In the genomic region with DNA sequence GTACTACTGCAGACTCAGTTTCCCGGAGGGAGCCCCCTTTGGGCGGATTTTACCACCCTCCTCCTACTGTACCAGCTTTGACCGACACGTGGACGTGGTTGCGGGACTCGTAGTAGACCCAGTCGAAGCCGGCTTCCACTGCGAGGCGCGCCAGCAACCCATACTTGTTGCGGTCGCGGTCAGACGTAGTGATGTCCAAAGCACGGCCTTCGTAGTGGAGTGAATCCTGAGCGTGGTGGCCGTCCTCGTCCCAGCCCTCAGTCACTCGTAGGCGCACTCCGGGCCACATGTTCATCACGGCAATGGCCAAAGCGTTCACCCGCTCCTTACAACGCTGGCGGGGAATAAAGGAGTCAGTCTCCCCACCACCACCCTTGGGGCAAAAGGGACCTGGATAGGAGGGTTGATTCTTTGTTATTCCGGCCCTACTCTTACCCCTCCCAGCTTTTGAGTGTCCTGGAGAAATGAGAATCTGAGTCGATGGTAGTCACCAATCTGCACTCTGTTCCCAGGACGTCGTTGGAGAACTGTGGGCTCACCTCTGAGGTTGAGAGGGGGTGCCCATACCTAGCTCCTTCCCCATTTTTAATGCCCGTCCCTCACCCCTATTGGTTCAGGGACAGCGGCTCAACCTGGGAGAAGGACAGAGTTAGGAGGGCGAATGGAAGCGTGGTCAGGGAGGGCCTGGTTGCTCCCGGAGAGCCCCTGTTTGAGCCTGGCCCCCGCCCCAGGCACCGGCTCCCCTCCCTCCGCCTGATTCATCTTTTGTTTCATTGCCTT, we compare ENCODE assay signal across 1 cellular context.
TF ChIP-seq lines count a peak whose summit lies in the region.

No MANE protein-coding gene starts in this region.

TF ChIP-seq in K562, 482 proteins besides CTCF, POLR2A, EP300 and RAD21 (continued from another document):
- TF ChIP-seq, protein P1, sequence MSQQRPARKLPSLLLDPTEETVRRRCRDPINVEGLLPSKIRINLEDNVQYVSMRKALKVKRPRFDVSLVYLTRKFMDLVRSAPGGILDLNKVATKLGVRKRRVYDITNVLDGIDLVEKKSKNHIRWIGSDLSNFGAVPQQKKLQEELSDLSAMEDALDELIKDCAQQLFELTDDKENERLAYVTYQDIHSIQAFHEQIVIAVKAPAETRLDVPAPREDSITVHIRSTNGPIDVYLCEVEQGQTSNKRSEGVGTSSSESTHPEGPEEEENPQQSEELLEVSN (IDR thresholded peaks at IDR 0.05; ENCODE audit: borderline replicate concordance in 1 of 2, extremely low read depth in 1 of 2, insufficient read depth in 1 of 2, insufficient read length in 1 of 2, low read depth in 1 of 2, low read length in 1 of 2, poor library complexity in 1 of 2, severe bottlenecking in 1 of 2): peak in 1 of 2 experiments; percentile 48
- TF ChIP-seq MYC (IDR thresholded peaks at IDR 0.05; ENCODE audit: low read depth, low read length): no peak
- TF ChIP-seq MYC (CRISPR knock-in tag; IDR thresholded peaks at IDR 0.05; ENCODE audit: borderline replicate concordance, low read depth): 0 out of 2 replicates have a peak, but pooled peaks have one; percentile 20
- TF ChIP-seq, protein P2, sequence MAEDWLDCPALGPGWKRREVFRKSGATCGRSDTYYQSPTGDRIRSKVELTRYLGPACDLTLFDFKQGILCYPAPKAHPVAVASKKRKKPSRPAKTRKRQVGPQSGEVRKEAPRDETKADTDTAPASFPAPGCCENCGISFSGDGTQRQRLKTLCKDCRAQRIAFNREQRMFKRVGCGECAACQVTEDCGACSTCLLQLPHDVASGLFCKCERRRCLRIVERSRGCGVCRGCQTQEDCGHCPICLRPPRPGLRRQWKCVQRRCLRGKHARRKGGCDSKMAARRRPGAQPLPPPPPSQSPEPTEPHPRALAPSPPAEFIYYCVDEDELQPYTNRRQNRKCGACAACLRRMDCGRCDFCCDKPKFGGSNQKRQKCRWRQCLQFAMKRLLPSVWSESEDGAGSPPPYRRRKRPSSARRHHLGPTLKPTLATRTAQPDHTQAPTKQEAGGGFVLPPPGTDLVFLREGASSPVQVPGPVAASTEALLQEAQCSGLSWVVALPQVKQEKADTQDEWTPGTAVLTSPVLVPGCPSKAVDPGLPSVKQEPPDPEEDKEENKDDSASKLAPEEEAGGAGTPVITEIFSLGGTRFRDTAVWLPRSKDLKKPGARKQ (CRISPR knock-in tag; IDR thresholded peaks at IDR 0.05): peak; percentile 93; the same call in 1 of the 2 replicates
- no peak for TF ChIP-seq ZNF212 (CRISPR knock-in tag; IDR thresholded peaks at IDR 0.05)
- TF ChIP-seq, protein P3, sequence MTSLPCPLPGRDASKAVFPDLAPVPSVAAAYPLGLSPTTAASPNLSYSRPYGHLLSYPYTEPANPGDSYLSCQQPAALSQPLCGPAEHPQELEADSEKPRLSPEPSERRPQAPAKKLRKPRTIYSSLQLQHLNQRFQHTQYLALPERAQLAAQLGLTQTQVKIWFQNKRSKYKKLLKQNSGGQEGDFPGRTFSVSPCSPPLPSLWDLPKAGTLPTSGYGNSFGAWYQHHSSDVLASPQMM (CRISPR knock-in tag; IDR thresholded peaks at IDR 0.05): no peak
- TF ChIP-seq, protein P4, sequence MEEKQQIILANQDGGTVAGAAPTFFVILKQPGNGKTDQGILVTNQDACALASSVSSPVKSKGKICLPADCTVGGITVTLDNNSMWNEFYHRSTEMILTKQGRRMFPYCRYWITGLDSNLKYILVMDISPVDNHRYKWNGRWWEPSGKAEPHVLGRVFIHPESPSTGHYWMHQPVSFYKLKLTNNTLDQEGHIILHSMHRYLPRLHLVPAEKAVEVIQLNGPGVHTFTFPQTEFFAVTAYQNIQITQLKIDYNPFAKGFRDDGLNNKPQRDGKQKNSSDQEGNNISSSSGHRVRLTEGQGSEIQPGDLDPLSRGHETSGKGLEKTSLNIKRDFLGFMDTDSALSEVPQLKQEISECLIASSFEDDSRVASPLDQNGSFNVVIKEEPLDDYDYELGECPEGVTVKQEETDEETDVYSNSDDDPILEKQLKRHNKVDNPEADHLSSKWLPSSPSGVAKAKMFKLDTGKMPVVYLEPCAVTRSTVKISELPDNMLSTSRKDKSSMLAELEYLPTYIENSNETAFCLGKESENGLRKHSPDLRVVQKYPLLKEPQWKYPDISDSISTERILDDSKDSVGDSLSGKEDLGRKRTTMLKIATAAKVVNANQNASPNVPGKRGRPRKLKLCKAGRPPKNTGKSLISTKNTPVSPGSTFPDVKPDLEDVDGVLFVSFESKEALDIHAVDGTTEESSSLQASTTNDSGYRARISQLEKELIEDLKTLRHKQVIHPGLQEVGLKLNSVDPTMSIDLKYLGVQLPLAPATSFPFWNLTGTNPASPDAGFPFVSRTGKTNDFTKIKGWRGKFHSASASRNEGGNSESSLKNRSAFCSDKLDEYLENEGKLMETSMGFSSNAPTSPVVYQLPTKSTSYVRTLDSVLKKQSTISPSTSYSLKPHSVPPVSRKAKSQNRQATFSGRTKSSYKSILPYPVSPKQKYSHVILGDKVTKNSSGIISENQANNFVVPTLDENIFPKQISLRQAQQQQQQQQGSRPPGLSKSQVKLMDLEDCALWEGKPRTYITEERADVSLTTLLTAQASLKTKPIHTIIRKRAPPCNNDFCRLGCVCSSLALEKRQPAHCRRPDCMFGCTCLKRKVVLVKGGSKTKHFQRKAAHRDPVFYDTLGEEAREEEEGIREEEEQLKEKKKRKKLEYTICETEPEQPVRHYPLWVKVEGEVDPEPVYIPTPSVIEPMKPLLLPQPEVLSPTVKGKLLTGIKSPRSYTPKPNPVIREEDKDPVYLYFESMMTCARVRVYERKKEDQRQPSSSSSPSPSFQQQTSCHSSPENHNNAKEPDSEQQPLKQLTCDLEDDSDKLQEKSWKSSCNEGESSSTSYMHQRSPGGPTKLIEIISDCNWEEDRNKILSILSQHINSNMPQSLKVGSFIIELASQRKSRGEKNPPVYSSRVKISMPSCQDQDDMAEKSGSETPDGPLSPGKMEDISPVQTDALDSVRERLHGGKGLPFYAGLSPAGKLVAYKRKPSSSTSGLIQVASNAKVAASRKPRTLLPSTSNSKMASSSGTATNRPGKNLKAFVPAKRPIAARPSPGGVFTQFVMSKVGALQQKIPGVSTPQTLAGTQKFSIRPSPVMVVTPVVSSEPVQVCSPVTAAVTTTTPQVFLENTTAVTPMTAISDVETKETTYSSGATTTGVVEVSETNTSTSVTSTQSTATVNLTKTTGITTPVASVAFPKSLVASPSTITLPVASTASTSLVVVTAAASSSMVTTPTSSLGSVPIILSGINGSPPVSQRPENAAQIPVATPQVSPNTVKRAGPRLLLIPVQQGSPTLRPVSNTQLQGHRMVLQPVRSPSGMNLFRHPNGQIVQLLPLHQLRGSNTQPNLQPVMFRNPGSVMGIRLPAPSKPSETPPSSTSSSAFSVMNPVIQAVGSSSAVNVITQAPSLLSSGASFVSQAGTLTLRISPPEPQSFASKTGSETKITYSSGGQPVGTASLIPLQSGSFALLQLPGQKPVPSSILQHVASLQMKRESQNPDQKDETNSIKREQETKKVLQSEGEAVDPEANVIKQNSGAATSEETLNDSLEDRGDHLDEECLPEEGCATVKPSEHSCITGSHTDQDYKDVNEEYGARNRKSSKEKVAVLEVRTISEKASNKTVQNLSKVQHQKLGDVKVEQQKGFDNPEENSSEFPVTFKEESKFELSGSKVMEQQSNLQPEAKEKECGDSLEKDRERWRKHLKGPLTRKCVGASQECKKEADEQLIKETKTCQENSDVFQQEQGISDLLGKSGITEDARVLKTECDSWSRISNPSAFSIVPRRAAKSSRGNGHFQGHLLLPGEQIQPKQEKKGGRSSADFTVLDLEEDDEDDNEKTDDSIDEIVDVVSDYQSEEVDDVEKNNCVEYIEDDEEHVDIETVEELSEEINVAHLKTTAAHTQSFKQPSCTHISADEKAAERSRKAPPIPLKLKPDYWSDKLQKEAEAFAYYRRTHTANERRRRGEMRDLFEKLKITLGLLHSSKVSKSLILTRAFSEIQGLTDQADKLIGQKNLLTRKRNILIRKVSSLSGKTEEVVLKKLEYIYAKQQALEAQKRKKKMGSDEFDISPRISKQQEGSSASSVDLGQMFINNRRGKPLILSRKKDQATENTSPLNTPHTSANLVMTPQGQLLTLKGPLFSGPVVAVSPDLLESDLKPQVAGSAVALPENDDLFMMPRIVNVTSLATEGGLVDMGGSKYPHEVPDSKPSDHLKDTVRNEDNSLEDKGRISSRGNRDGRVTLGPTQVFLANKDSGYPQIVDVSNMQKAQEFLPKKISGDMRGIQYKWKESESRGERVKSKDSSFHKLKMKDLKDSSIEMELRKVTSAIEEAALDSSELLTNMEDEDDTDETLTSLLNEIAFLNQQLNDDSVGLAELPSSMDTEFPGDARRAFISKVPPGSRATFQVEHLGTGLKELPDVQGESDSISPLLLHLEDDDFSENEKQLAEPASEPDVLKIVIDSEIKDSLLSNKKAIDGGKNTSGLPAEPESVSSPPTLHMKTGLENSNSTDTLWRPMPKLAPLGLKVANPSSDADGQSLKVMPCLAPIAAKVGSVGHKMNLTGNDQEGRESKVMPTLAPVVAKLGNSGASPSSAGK (IDR thresholded peaks at IDR 0.05): peak; percentile 73
